21 cellular contexts compared by ENCODE assay signal in genomic region chr5:74651710-74652109, GRCh38. TPM values are rescaled to one million over a fixed set of nuclear protein-coding genes. Genes with fewer than 3 reads are reported as not detected.
DNase-seq lines count a peak whose midpoint lies in the region; ATAC-seq, FAIRE-seq and TF ChIP-seq lines count a peak whose summit lies in the region.
"Had no signal": no experiment of that assay in that cellular context is flagged by ENCODE, and none has a peak within 500 bp of the region (broad histone marks: within the 10 kb centered on the region; RNA-seq: fewer than 3 reads in every experiment).

No MANE protein-coding gene starts in this region.

- peaks cover 51% of the 10 kb centered on the region for H3K4me1 Mint-ChIP-seq in progenitor cell of endocrine pancreas (ENCODE audit: low read depth)

- intact Hi-C loops in K562 (cut with micrococcal nuclease) (no loop called here), transverse colon (cut with DNase I; ENCODE audit: low total_unique reads) (no loop called here)

- H3K27me3 Mint-ChIP-seq in progenitor cell of endocrine pancreas, result peaks cover 3% of the 10 kb centered on the region

- H3K27ac Mint-ChIP-seq in progenitor cell of endocrine pancreas, result peak overlapping the region; percentile 73
- H3K27ac Mint-ChIP-seq: CD14-positive monocyte had no signal

- H4K20me1 ChIP-seq in K562 (replicated peaks; ENCODE audit: control insufficient read depth, insufficient read depth, low read length), result no peaks in the 10 kb centered on the region

- ATAC-seq in K562 (0 out of 3 replicates have a peak, but pooled peaks have one; percentile 35), foreskin keratinocyte (peak; percentile 79), omental fat pad (ENCODE audit: low FRiP score) (no peak)
- ATAC-seq: Panc1 had no signal

- TF ChIP-seq EP300 in K562 (IDR thresholded peaks at IDR 0.05; ENCODE audit: low read length) (peak; percentile 23; the same call in 1 of the 2 replicates), transverse colon (IDR thresholded peaks at IDR 0.05; ENCODE audit: low read depth) (no peak)

- no peak for TF ChIP-seq POLR2A in K562 (conservative IDR thresholded peaks at IDR 0.05)
- no peak for TF ChIP-seq POLR2A in transverse colon (IDR thresholded peaks at IDR 0.05)

- H3K4me1 ChIP-seq in K562 (replicated peaks in 1 of 2; ENCODE audit: control insufficient read depth in 2 of 2, insufficient read depth in 2 of 2, low read length in 2 of 2) (no peaks in the 10 kb centered on the region), foreskin keratinocyte (peaks cover 28% of the 10 kb centered on the region), transverse colon (peaks cover 0 to 8% (median 0%) of the 10 kb centered on the region in 4 donors)

- no peak for TF ChIP-seq RAD21 in K562 (CRISPR knock-in tag; conservative IDR thresholded peaks at IDR 0.05 in 1 of 2, IDR thresholded peaks at IDR 0.05 in 1 of 2)

- BruUV-seq in K562 (replicated peaks; lab: Mats Ljungman, UMichigan), result no TSS peak

- POLR2A ChIA-PET in K562 (lab: Yijun Ruan, JAX), result interaction anchor here (1.2 kb wide), 1 partner anchor 10 kb away, joined by 3 read pairs; no protein-coding TSS in a partner anchor

- H3K9me3 Mint-ChIP-seq in progenitor cell of endocrine pancreas (ENCODE audit: low read depth), result no peaks in the 10 kb centered on the region
- H3K9me3 Mint-ChIP-seq: CD14-positive monocyte had no signal

- H3K4me3 Mint-ChIP-seq in progenitor cell of endocrine pancreas (ENCODE audit: low read depth), result no peak overlapping the region
- H3K4me3 Mint-ChIP-seq: CD14-positive monocyte had no signal

- no peak overlapping the region for H3K4me3 ChIP-seq in K562
- no peak overlapping the region for H3K4me3 ChIP-seq in transverse colon

- H3K36me3 Mint-ChIP-seq in progenitor cell of endocrine pancreas (ENCODE audit: insufficient read depth), result no peaks in the 10 kb centered on the region
- H3K36me3 Mint-ChIP-seq: CD14-positive monocyte had no signal

- H3K27me3 ChIP-seq in K562 (ENCODE audit: control insufficient read depth in 2 of 2, insufficient read depth in 2 of 2, low read length in 2 of 2), result peaks cover 0 to 8% of the 10 kb centered on the region in 2 experiments; a peak in 3 of 5 replicates
- H3K27me3 ChIP-seq in foreskin keratinocyte, result no peaks in the 10 kb centered on the region
- H3K27me3 ChIP-seq in transverse colon, result no peaks in the 10 kb centered on the region

- H3K9me1 ChIP-seq in K562 (ENCODE audit: control insufficient read depth, insufficient read depth, low read length), result no peaks in the 10 kb centered on the region

- no peak overlapping the region for H3K4me2 ChIP-seq in K562 (ENCODE audit: insufficient read depth, low read length)
- H3K4me2 ChIP-seq: KMS-11, SK-N-SH had no signal

- DNase-seq in NCI-H226 (peak; percentile 93), K562 (ENCODE audit: extremely low read depth in 1 of 4, low spot score in 3 of 4) (peak in 1 of 4 experiments; percentile 29), foreskin keratinocyte (peak; percentile 96 to 99), progenitor cell of endocrine pancreas (ENCODE audit: low spot score, unreplicated experiment) (no peak), cerebellum (ENCODE audit: low spot score) (no peak), transverse colon (no peak), omental fat pad (ENCODE audit: low spot score) (no peak)
- no peak for DNase-seq in activated CD4-positive, alpha-beta T cell treated with anti-CD3 and anti-CD28 coated beads, Interleukin-2, amount 50 U/mL, for 1 hour
- DNase-seq: ACHN, AML-193, COR-L47, H7, NCI-H1048, NCI-H1436 treated with DMSO at 0.1 percent for 48 hours, NCI-H2081, NCI-H510A treated with DMSO at 0.1 percent for 48 hours, SHP77, SK-N-SH had no signal

- H3K36me3 ChIP-seq in K562 (ENCODE audit: control insufficient read depth, insufficient read depth, low read length) (no peaks in the 10 kb centered on the region), transverse colon (no peaks in the 10 kb centered on the region)

- no peaks in the 10 kb centered on the region for H3K79me2 ChIP-seq in K562 (ENCODE audit: control insufficient read depth, insufficient read depth, low read length)

- H3K27ac ChIP-seq in K562 (ENCODE audit: extremely low read depth, low read depth, low read length), result no peak overlapping the region
- peak overlapping the region; percentile 28 for H3K27ac ChIP-seq in foreskin keratinocyte
- H3K27ac ChIP-seq in transverse colon, result no peak overlapping the region
- H3K27ac ChIP-seq: KMS-11 had no signal

- FAIRE-seq in K562 (lab: Jason Lieb, UNC), result no peak

- CTCF ChIA-PET in K562 (lab: Yijun Ruan, JAX; ENCODE audit: low intra/inter-chr PET ratio), result no interaction called here

- no peaks in the 10 kb centered on the region for H3K9me3 ChIP-seq in K562 (replicated peaks; ENCODE audit: control insufficient read depth, insufficient read depth, low read depth, low read length)
- H3K9me3 ChIP-seq in transverse colon, result no peaks in the 10 kb centered on the region
- H3K9me3 ChIP-seq: SK-N-SH had no signal

- TF ChIP-seq CTCF in K562 (IDR thresholded peaks at IDR 0.05 in 2 of 3, conservative IDR thresholded peaks at IDR 0.05 in 1 of 3; ENCODE audit: insufficient read depth in 2 of 3, low read depth in 1 of 3, low read length in 3 of 3), result no peak
- no peak for TF ChIP-seq CTCF in foreskin keratinocyte (conservative IDR thresholded peaks at IDR 0.05)
- no peak for TF ChIP-seq CTCF in progenitor cell of endocrine pancreas (IDR thresholded peaks at IDR 0.05; ENCODE audit: unreplicated experiment)
- TF ChIP-seq CTCF in transverse colon (IDR thresholded peaks at IDR 0.05), result no peak
- TF ChIP-seq CTCF in omental fat pad (IDR thresholded peaks at IDR 0.05), result no peak

- 6% methylated on average over 3 of the region's 3 CpGs for whole genome bisulfite sequencing in K562 (ENCODE audit: insufficient coverage, low coverage, missing lambda C conversion rate)
- WGBS in transverse colon (ENCODE audit: low coverage in 1 of 2), 2 donors, result 85 to 100% methylated on average over 1 to 3 of the region's 3 CpGs

- no peak overlapping the region for H2AFZ ChIP-seq in K562 (ENCODE audit: low read depth, low read length)

- no peak overlapping the region for H3K9ac ChIP-seq in K562 (ENCODE audit: insufficient read depth in 1 of 2, low read depth in 2 of 2, low read length in 2 of 2)
- H3K9ac ChIP-seq: KMS-11, SK-N-SH had no signal

- in situ Hi-C loops in K562 (cut with MboI), result no loop called here
- in situ Hi-C loops in transverse colon (cut with MboI; ENCODE audit: low pct_ligation_motif_present in 1 of 4, low pct_unique_long_range_greater_than_20kb in 1 of 4, low sequenced_read_pairs in 3 of 4), result loop anchor here in 3 of 4 donors (25.0 kb wide), 2 partner anchors 261 to 1064 kb away; no protein-coding TSS in a partner anchor

TF ChIP-seq in K562, 482 proteins besides CTCF, POLR2A, EP300 and RAD21 (continues in another document):
- TF ChIP-seq DPF2 (IDR thresholded peaks at IDR 0.05) (0 out of 2 replicates have a peak, but pooled peaks have one; percentile 39), ZNF274 (IDR thresholded peaks at IDR 0.05; ENCODE audit: borderline replicate concordance, low read depth, low read length) (no peak)

RNA-seq across cellular contexts. Expression of gene ENC1, which starts 11.2 kb away (rescaled TPM):
- 0.92 and 4.1 TPM in 2 replicates for total RNA-seq in K562 (2011; cell fraction: chromatin; rRNA removed; ENCODE audit: low replicate concordance)
- 0.66 and 3.7 TPM in 2 replicates for total RNA-seq in K562 (2011; cell fraction: nucleolus; rRNA removed)
- total RNA-seq in K562 (2011; cell fraction: nucleoplasm; rRNA removed), result 0.51 and 0.84 TPM in 2 replicates
- total RNA-seq in K562 (2014; rRNA removed) (0.86 and 4.1 TPM in 2 replicates), K562 (2014; rRNA removed; fragmentation: Illumina TruSeq; extraction: Trizol) (1.1 and 1.2 TPM in 2 replicates), K562 (2015; rRNA removed; fragmentation: Illumina TruSeq; extraction: Trizol) (1.3 and 1.5 TPM in 2 replicates), K562 (2021) (2.5 and 2.6 TPM in 2 replicates), foreskin keratinocyte (46.5 and 52.3 TPM in 2 replicates), progenitor cell of endocrine pancreas (71.7 and 78.7 TPM in 2 replicates), cerebellum (410 TPM), transverse colon (10 to 100 TPM; 14.9 to 26.9 (median 22.0) TPM), omental fat pad (10 to 100 TPM in 3 of 4 donors, 1 to 10 TPM in 1; 7.8 to 22.1 (median 12.9) TPM)
- polyA plus RNA-seq in K562 (2011; rRNA removed) (1.9 and 3.2 TPM in 2 replicates), K562 (2014; fragmentation: Illumina TruSeq; extraction: Trizol) (0.97 and 1.1 TPM in 2 replicates), K562 (2014; fragmentation: Nextera tagmentation; extraction: Ambion mirVana) (under 1 TPM; 0.17 to 0.37 TPM), K562 (2014; rRNA removed) (0.67 and 0.91 TPM in 2 replicates), foreskin keratinocyte (14.5 and 15.5 TPM in 2 replicates)
- polyA plus RNA-seq in K562 (2011; cell fraction: cytosol; rRNA removed), result 1.5 and 4.8 TPM in 2 replicates
- 4.3 and 10.7 TPM in 2 replicates for polyA plus RNA-seq in K562 (2011; cell fraction: nucleus; rRNA removed)
- polyA plus RNA-seq in K562 (2012), result 2.0 TPM in 2 replicates
- 5.4 and 9.5 TPM in 2 replicates for polyA minus RNA-seq in K562 (2011; rRNA and poly(A)+ RNA removed)
- polyA minus RNA-seq in K562 (2011; cell fraction: cytosol; rRNA and poly(A)+ RNA removed), result 2.4 and 4.6 TPM in 2 replicates
- polyA minus RNA-seq in K562 (2011; cell fraction: nucleus; rRNA and poly(A)+ RNA removed), result 7.8 and 13.5 TPM in 2 replicates

RNA-seq across cellular contexts. Expression of gene HEXB, which starts 33.3 kb away (rescaled TPM):
- total RNA-seq in K562 (2011; cell fraction: chromatin; rRNA removed; ENCODE audit: low replicate concordance), result 81.4 and 164 TPM in 2 replicates
- total RNA-seq in K562 (2011; cell fraction: nucleolus; rRNA removed), result 95.6 and 99.2 TPM in 2 replicates
- total RNA-seq in K562 (2011; cell fraction: nucleoplasm; rRNA removed), result 119 and 129 TPM in 2 replicates
- 128 and 135 TPM in 2 replicates for total RNA-seq in K562 (2014; rRNA removed)
- 115 and 129 TPM in 2 replicates for total RNA-seq in K562 (2014; rRNA removed; fragmentation: Illumina TruSeq; extraction: Trizol)
- total RNA-seq in K562 (2015; rRNA removed; fragmentation: Illumina TruSeq; extraction: Trizol), result 142 and 158 TPM in 2 replicates
- total RNA-seq in K562 (2021), result 88.1 and 94.9 TPM in 2 replicates
- 60.6 and 126 TPM in 2 replicates for polyA plus RNA-seq in K562 (2011; rRNA removed)
- polyA plus RNA-seq in K562 (2011; cell fraction: cytosol; rRNA removed), result 50.8 and 91.3 TPM in 2 replicates
- polyA plus RNA-seq in K562 (2011; cell fraction: nucleus; rRNA removed), result 28.3 and 29.2 TPM in 2 replicates
- polyA plus RNA-seq in K562 (2012), result 119 and 129 TPM in 2 replicates
- polyA plus RNA-seq in K562 (2014; fragmentation: Illumina TruSeq; extraction: Trizol), result 101 and 106 TPM in 2 replicates
- 10 to 100 TPM; 22.9 to 37.1 TPM for polyA plus RNA-seq in K562 (2014; fragmentation: Nextera tagmentation; extraction: Ambion mirVana)
- polyA plus RNA-seq in K562 (2014; rRNA removed), result 105 and 108 TPM in 2 replicates
- 108 and 142 TPM in 2 replicates for polyA minus RNA-seq in K562 (2011; rRNA and poly(A)+ RNA removed)
- polyA minus RNA-seq in K562 (2011; cell fraction: cytosol; rRNA and poly(A)+ RNA removed), result 21.8 and 38.4 TPM in 2 replicates
- polyA minus RNA-seq in K562 (2011; cell fraction: nucleus; rRNA and poly(A)+ RNA removed), result 31.5 and 35.0 TPM in 2 replicates
- 111 and 129 TPM in 2 replicates for total RNA-seq in foreskin keratinocyte
- polyA plus RNA-seq in foreskin keratinocyte, result 106 and 122 TPM in 2 replicates
- total RNA-seq in progenitor cell of endocrine pancreas, result 59.9 and 61.4 TPM in 2 replicates
- total RNA-seq in cerebellum, result 18.6 TPM
- total RNA-seq in transverse colon, result 100 to 1,000 TPM; 143 to 235 (median 168) TPM
- 100 to 1,000 TPM in 3 of 4 donors, 10 to 100 TPM in 1; 94.2 to 204 (median 136) TPM for total RNA-seq in omental fat pad

Comparison
In these comparisons a context has a peak if more than half of its experiments do, and no peak if none do; other contexts are left out.
1. DNase-seq: peak in NCI-H226 (single experiment) and foreskin keratinocyte (2 of 2); none in progenitor cell of endocrine pancreas (single experiment), cerebellum (single experiment), activated CD4-positive, alpha-beta T cell treated with anti-CD3 and anti-CD28 coated beads, Interleukin-2, amount 50 U/mL, for 1 hour (single experiment), transverse colon (single experiment) and omental fat pad (single experiment).